27 cellular contexts compared by ENCODE assay signal in the genomic region with DNA sequence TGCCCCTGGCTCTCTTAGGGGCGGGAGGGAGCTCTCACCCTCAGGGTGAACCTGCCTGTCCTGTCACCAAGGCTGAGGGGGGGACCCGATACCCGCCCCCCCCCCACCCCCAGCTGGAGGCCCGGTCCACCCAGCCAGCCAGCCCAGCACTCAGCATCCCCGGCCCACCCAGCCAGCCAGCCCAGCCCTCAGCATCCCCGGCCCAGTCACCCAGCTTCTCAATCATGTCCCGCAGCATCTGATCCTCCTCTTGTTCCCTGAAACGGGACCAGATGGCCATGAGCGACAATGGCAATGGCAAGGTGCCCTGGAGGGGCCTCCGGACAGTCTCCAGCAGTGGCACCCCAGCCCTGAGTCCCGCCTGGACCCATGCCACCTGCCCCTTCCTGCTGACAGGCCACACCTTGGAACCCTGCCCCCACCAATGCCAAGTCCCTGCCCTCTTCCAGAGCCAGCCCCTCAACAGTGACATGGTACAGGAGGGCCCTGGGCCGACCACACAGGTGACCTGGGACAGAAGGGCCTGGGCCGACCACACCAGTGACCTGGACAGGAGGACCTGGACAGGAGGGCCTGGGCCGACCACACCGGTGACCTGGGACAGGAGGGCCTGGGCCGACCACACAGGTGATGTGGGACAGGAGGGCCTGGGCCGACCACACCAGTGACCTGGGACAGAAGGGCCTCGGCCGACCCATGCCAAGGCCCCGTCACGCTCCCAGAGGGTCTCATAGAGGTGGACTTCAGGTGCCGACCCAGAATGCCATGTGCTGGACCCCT.
"Had no signal": no experiment of that assay in that cellular context is flagged by ENCODE, and none has a peak within 500 bp of the region (broad histone marks: within the 10 kb centered on the region; RNA-seq: fewer than 3 reads in every experiment).

No MANE protein-coding gene starts in this region.

- H3K9me3 ChIP-seq: pancreas, prostate gland, right lobe of liver, sigmoid colon, suprapubic skin, testis, tibial artery, transverse colon, upper lobe of right lung, vagina had no signal

- H3K27ac ChIP-seq: pancreas, prostate gland, right lobe of liver, sigmoid colon, suprapubic skin, testis, tibial artery, transverse colon, upper lobe of right lung, vagina had no signal

- H3K4me1 ChIP-seq: pancreas, prostate gland, right lobe of liver, testis had no signal

- DNase-seq: naive B cell; naive thymus-derived CD8-positive, alpha-beta T cell; nephron progenitor cell; occipital lobe; retina; right lobe of liver; sigmoid colon; small intestine; stimulated activated CD4-positive, alpha-beta T cell treated with anti-CD3 and anti-CD28 coated beads, Interleukin-15, amount 100 ng/mL, for 24 hours; stimulated activated CD4-positive, alpha-beta T cell treated with anti-CD3 and anti-CD28 coated beads, Interleukin-2, amount 100 ng/mL, for 24 hours; stimulated activated CD4-positive, alpha-beta T cell treated with anti-CD3 and anti-CD28 coated beads, Interleukin-2, amount 100 ng/mL, for 48 hours; stimulated activated CD4-positive, alpha-beta T cell treated with anti-CD3 and anti-CD28 coated beads, Interleukin-4, amount 100 ng/mL, for 4 hours; stimulated activated CD8-positive, alpha-beta memory T cell treated with anti-CD3 and anti-CD28 coated beads, Interleukin-4, amount 100 ng/mL, for 48 hours; stimulated activated naive CD4-positive, alpha-beta T cell; stimulated activated naive CD8-positive, alpha-beta T cell treated with anti-CD3 and anti-CD28 coated beads, Interleukin-15, amount 100 ng/mL, for 72 hours; stimulated activated naive CD8-positive, alpha-beta T cell treated with anti-CD3 and anti-CD28 coated beads, Interleukin-15, Interleukin-2, amounts not matched to agents 100 U/mL and 50 U/mL, for 24 hours; testis; tibial artery; transverse colon; upper lobe of right lung had no signal

- FAIRE-seq: pancreas, small intestine had no signal

- ATAC-seq: naive thymus-derived CD8-positive, alpha-beta T cell; natural killer cell treated with Interleukin-12 subunit alpha and Interleukin-12 subunit beta and Interleukin-15 and Interleukin-18, amount 100 ng/mL, for 72 hours; pancreas; right cardiac atrium; right lobe of liver; stimulated activated memory B cell treated with anti-CD40 and anti-IgM and Interleukin-4, amounts not matched to agents 10 μg/mL and 1 μg/mL and 100 μg/mL, for 72 hours; stimulated activated naive CD8-positive, alpha-beta T cell treated with anti-CD3 and anti-CD28 coated beads, Interleukin-15, amount 100 ng/mL, for 72 hours; stimulated activated naive CD8-positive, alpha-beta T cell treated with anti-CD3 and anti-CD28 coated beads, Interleukin-15, Interleukin-2, amounts not matched to agents 100 U/mL and 50 U/mL, for 24 hours; upper lobe of right lung had no signal

- H3K36me3 ChIP-seq: pancreas, prostate gland had no signal

- H3K27me3 ChIP-seq: right lobe of liver, testis, vagina had no signal

- H3K4me3 ChIP-seq: pancreas, prostate gland, right lobe of liver, sigmoid colon, suprapubic skin, testis, tibial artery, transverse colon, upper lobe of right lung, vagina had no signal
